ENCODE assay signal across 8 cellular contexts in the genomic region with DNA sequence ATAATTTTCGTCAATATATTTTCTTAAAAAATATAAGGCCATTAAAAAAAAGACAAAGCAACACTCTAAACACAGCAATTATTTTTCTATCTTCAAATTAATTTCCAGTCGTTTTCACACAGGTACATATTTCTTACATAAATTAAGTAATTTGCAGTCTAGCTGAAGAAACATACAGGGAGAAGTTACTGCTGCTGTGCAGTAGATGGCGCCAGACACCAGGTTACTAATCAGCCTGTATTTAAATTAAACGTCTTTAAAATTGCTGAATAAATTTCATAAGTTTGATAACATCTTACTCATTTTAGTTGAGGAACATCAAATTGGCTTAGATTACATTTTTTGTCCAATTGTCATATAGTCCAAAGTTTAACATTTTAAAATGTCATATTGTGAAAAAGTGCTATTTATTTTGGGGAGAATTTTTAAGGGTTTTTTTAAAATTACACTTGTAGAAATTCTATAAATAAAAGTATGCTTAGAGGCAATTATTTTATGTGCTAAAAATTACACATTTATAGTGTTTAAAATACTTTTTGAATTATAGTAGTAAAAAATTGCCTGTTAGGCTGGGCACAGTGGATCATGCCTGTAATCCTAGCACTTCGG.
DNase-seq lines count a peak whose midpoint lies in the region; ATAC-seq, FAIRE-seq and TF ChIP-seq lines count a peak whose summit lies in the region.

No MANE protein-coding gene starts in this region.

- no peaks in the 10 kb centered on the region for H3K9me3 Mint-ChIP-seq in T-cell

- DNase-seq in AG09309 (ENCODE audit: low read depth) (peak; percentile 39), GM13977 (ENCODE audit: low spot score) (peak; percentile 39), MM.1S (peak; percentile 43), T-cell (peak in 27 of 34 experiments; percentile 6 to 53 (median 28)), bronchial epithelial cell (ENCODE audit: low read depth) (peak; percentile 59), lung (ENCODE audit: low spot score) (no peak), posterior vena cava (ENCODE audit: low spot score) (no peak)
- peak; percentile 18 to 19 for DNase-seq in stimulated activated CD8-positive, alpha-beta memory T cell treated with anti-CD3 and anti-CD28 coated beads, Interleukin-2, amount 100 ng/mL, for 48 hours (ENCODE audit: low read depth in 2 of 2)

- H3K4me3 ChIP-seq in AG09309 (ENCODE audit: control insufficient read depth, low read depth, low read length), result no peak overlapping the region
- H3K4me3 ChIP-seq in MM.1S (ENCODE audit: low read length), result no peak overlapping the region
- H3K4me3 ChIP-seq in bronchial epithelial cell (ENCODE audit: low read depth, low read length), result no peak overlapping the region
- no peak overlapping the region for H3K4me3 ChIP-seq in lung

- TF ChIP-seq CTCF in AG09309 (IDR thresholded peaks at IDR 0.05; ENCODE audit: control insufficient read depth, insufficient read depth, low read depth, low read length, missing control alignments), result peak; percentile 87
- peak; percentile 85 for TF ChIP-seq CTCF in GM13977 (IDR thresholded peaks at IDR 0.05; ENCODE audit: extremely low read depth, insufficient read depth, missing control alignments)
- TF ChIP-seq CTCF in MM.1S (IDR thresholded peaks at IDR 0.05; ENCODE audit: low read length), result peak; percentile 92
- peak; percentile 63 for TF ChIP-seq CTCF in bronchial epithelial cell (IDR thresholded peaks at IDR 0.05; ENCODE audit: insufficient read depth, low read length, severe bottlenecking)
- peak; percentile 69 for TF ChIP-seq CTCF in lung (IDR thresholded peaks at IDR 0.05; ENCODE audit: control extremely low read depth, extremely low read depth)

- H3K79me2 ChIP-seq in MM.1S (ENCODE audit: low read length), result no peaks in the 10 kb centered on the region

- CTCF ChIA-PET in T-cell (lab: Charles Lee), result interaction anchor here (0.6 to 2.3 kb wide), 9 partner anchors 8 to 1517 kb away, joined by 3 to 12 read pairs (median 3); no protein-coding TSS in a partner anchor

- H3K4me1 ChIP-seq in MM.1S (ENCODE audit: low read length) (no peaks in the 10 kb centered on the region), lung (ENCODE audit: control insufficient read depth in 2 of 2, insufficient read depth in 2 of 2, low read length in 2 of 2) (no peaks in the 10 kb centered on the region)

- POLR2A ChIA-PET in T-cell (lab: Charles Lee), result no interaction called here

- no peak overlapping the region for H3K4me2 ChIP-seq in MM.1S (ENCODE audit: low read depth, low read length)

- no peaks in the 10 kb centered on the region for H4K20me1 ChIP-seq in MM.1S (ENCODE audit: insufficient read depth, low read length)

- H3K9me2 ChIP-seq in MM.1S (replicated peaks; ENCODE audit: insufficient read depth, low read length), result no peaks in the 10 kb centered on the region

- in situ Hi-C loops in GM13977 (cut with MboI; ENCODE audit: low pct_unique_long_range_greater_than_20kb, low sequenced_read_pairs, unreplicated experiment), result no loop called here

- H3K36me3 ChIP-seq in MM.1S (replicated peaks; ENCODE audit: insufficient read depth, low read length) (no peaks in the 10 kb centered on the region), bronchial epithelial cell (ENCODE audit: control insufficient read depth, insufficient read depth, low read length) (no peaks in the 10 kb centered on the region), lung (ENCODE audit: control insufficient read depth in 2 of 2, insufficient read depth in 2 of 2, low read length in 2 of 2) (no peaks in the 10 kb centered on the region)

- H3F3A ChIP-seq in MM.1S (ENCODE audit: insufficient read depth, low read length), result no peaks in the 10 kb centered on the region

- no peaks in the 10 kb centered on the region for H3K4me1 Mint-ChIP-seq in T-cell

- H2AFZ ChIP-seq in MM.1S (ENCODE audit: low read length), result no peak overlapping the region

- ATAC-seq in T-cell (replicated peaks in 1 of 4), result peak in 1 of 4 experiments; percentile 36
- no peak for ATAC-seq in lung (ENCODE audit: insufficient read depth, low FRiP score)

- no peaks in the 10 kb centered on the region for H3K9me3 ChIP-seq in MM.1S (replicated peaks; ENCODE audit: insufficient read depth, low read length)
- H3K9me3 ChIP-seq in lung (ENCODE audit: control insufficient read depth in 2 of 2, insufficient read depth in 1 of 2, low read length in 1 of 2), result no peaks in the 10 kb centered on the region

- H3K27ac ChIP-seq in MM.1S (ENCODE audit: low read length) (no peak overlapping the region), lung (ENCODE audit: low read depth in 1 of 2, low read length in 1 of 2) (no peak overlapping the region)

- WGBS in lung, 2 donors, result 20 to 22% methylated on average over 5 of the region's 5 CpGs

- no peaks in the 10 kb centered on the region for H3K27me3 ChIP-seq in MM.1S (replicated peaks; ENCODE audit: insufficient read depth, low read length)
- H3K27me3 ChIP-seq in bronchial epithelial cell (ENCODE audit: control insufficient read depth, insufficient read depth, low read length), result no peaks in the 10 kb centered on the region
- H3K27me3 ChIP-seq in lung (ENCODE audit: control insufficient read depth, insufficient read depth), result no peaks in the 10 kb centered on the region

- peaks cover 18 to 19% of the 10 kb centered on the region in 2 donors for H3K27me3 Mint-ChIP-seq in T-cell

- no peak overlapping the region for H3K4me3 Mint-ChIP-seq in T-cell

- H3K36me3 Mint-ChIP-seq in T-cell, result no peaks in the 10 kb centered on the region

- no peak overlapping the region for H3K9ac ChIP-seq in MM.1S (ENCODE audit: low read length)

- intact Hi-C loops in posterior vena cava (cut with DNase I), result no loop called here

- no peak overlapping the region for H3K27ac Mint-ChIP-seq in T-cell

- no peak for FAIRE-seq in bronchial epithelial cell (lab: Jason Lieb, UNC)

Comparison
In these comparisons a context has a peak if more than half of its experiments do, and no peak if none do; other contexts are left out.
1. DNase-seq: peak in AG09309 (single experiment), GM13977 (single experiment), MM.1S (single experiment), T-cell (27 of 34), bronchial epithelial cell (single experiment) and stimulated activated CD8-positive, alpha-beta memory T cell treated with anti-CD3 and anti-CD28 coated beads, Interleukin-2, amount 100 ng/mL, for 48 hours (2 of 2); none in lung (single experiment) and posterior vena cava (single experiment).
2. Peak in every context shown above with its lines, with median percentiles within 50 percentile points of each other: CTCF ChIP-seq.